ENCODE assay signal across 22 cellular contexts in genomic region chr5:2697446-2698200, GRCh38. TPM values are rescaled to one million over a fixed set of nuclear protein-coding genes. Genes with fewer than 3 reads are reported as not detected.
"Had no signal": no experiment of that assay in that cellular context is flagged by ENCODE, and none has a peak within 500 bp of the region (broad histone marks: within the 10 kb centered on the region; RNA-seq: fewer than 3 reads in every experiment).

No MANE protein-coding gene starts in this region.

- DNase-seq: activated B cell treated with CpG ODN at 0.5 μM for 24 hours; activated CD4-positive, alpha-beta memory T cell treated with anti-CD3 and anti-CD28 coated beads for 36 hours; activated CD4-positive, alpha-beta T cell treated with anti-CD3 and anti-CD28 coated beads for 1 hour; activated CD4-positive, alpha-beta T cell treated with anti-CD3 and anti-CD28 coated beads, Interleukin-2, amount 10 ng/mL, durations not matched to agents 24 days and 14 days; activated CD8-positive, alpha-beta memory T cell treated with anti-CD3 and anti-CD28 coated beads for 24 hours; activated effector memory CD4-positive, alpha-beta T cell treated with anti-CD3 and anti-CD28 coated beads, Interleukin-2, amount 50 U/mL, for 16 hours; activated naive CD4-positive, alpha-beta T cell treated with anti-CD3 and anti-CD28 coated beads for 36 hours; activated T-cell treated with anti-CD3 and anti-CD28 coated beads, Interleukin-2, amount 50 U/mL, for 4 hours; amygdala; brain microvascular endothelial cell; KG1; MM.1S; NCI-H1105; NCI-H1436; NCI-H1694 treated with DMSO at 0.1 percent for 48 hours; NCI-H2029 treated with DMSO at 0.1 percent for 48 hours; NCI-H524; PC-3; SHP77 treated with DMSO at 0.1 percent for 48 hours; T-helper 17 cell; T-helper 9 cell had no signal

- H3K27me3 Mint-ChIP-seq: activated B cell treated with CpG ODN at 0.5 μM for 24 hours; activated CD4-positive, alpha-beta memory T cell treated with anti-CD3 and anti-CD28 coated beads for 36 hours; activated CD4-positive, alpha-beta T cell treated with anti-CD3 and anti-CD28 coated beads, Interleukin-2, amount 10 ng/mL, durations not matched to agents 24 days and 14 days; T-helper 17 cell had no signal

- ATAC-seq: activated T-cell treated with anti-CD3 and anti-CD28 coated beads, Interleukin-2, amount 50 U/mL, for 4 hours; PC-3; T-helper 17 cell had no signal

- H3K27ac Mint-ChIP-seq: activated B cell treated with CpG ODN at 0.5 μM for 24 hours; activated CD4-positive, alpha-beta memory T cell treated with anti-CD3 and anti-CD28 coated beads for 36 hours; activated CD4-positive, alpha-beta T cell treated with anti-CD3 and anti-CD28 coated beads, Interleukin-2, amount 10 ng/mL, durations not matched to agents 24 days and 14 days; activated naive CD4-positive, alpha-beta T cell treated with anti-CD3 and anti-CD28 coated beads for 36 hours; activated naive CD8-positive, alpha-beta T cell; T-helper 17 cell had no signal

- H3K4me3 Mint-ChIP-seq: activated B cell treated with CpG ODN at 0.5 μM for 24 hours; activated CD4-positive, alpha-beta memory T cell treated with anti-CD3 and anti-CD28 coated beads for 36 hours; activated CD4-positive, alpha-beta T cell treated with anti-CD3 and anti-CD28 coated beads, Interleukin-2, amount 10 ng/mL, durations not matched to agents 24 days and 14 days; activated naive CD4-positive, alpha-beta T cell treated with anti-CD3 and anti-CD28 coated beads for 36 hours; activated naive CD8-positive, alpha-beta T cell; activated T-cell treated with anti-CD3 and anti-CD28 coated beads, Interleukin-2, amount 50 U/mL, for 4 hours; T-helper 17 cell had no signal

- H3K36me3 Mint-ChIP-seq: activated CD4-positive, alpha-beta memory T cell treated with anti-CD3 and anti-CD28 coated beads for 36 hours; activated naive CD8-positive, alpha-beta T cell had no signal

- H3K4me1 Mint-ChIP-seq: activated B cell treated with CpG ODN at 0.5 μM for 24 hours; activated CD4-positive, alpha-beta T cell treated with anti-CD3 and anti-CD28 coated beads, Interleukin-2, amount 10 ng/mL, durations not matched to agents 24 days and 14 days; T-helper 17 cell had no signal

RNA-seq across cellular contexts. Expression of gene IRX2, which starts 53.9 kb away (rescaled TPM):
- total RNA-seq: activated B cell treated with CpG ODN at 0.5 μM for 24 hours; activated CD4-positive, alpha-beta memory T cell treated with anti-CD3 and anti-CD28 coated beads for 36 hours; activated CD4-positive, alpha-beta T cell treated with anti-CD3 and anti-CD28 coated beads, Interleukin-2, amount 10 ng/mL, durations not matched to agents 24 days and 14 days; activated naive CD4-positive, alpha-beta T cell treated with anti-CD3 and anti-CD28 coated beads for 36 hours; T-helper 17 cell had no signal
